ENCODE assay signal across 10 cellular contexts in the genomic region with DNA sequence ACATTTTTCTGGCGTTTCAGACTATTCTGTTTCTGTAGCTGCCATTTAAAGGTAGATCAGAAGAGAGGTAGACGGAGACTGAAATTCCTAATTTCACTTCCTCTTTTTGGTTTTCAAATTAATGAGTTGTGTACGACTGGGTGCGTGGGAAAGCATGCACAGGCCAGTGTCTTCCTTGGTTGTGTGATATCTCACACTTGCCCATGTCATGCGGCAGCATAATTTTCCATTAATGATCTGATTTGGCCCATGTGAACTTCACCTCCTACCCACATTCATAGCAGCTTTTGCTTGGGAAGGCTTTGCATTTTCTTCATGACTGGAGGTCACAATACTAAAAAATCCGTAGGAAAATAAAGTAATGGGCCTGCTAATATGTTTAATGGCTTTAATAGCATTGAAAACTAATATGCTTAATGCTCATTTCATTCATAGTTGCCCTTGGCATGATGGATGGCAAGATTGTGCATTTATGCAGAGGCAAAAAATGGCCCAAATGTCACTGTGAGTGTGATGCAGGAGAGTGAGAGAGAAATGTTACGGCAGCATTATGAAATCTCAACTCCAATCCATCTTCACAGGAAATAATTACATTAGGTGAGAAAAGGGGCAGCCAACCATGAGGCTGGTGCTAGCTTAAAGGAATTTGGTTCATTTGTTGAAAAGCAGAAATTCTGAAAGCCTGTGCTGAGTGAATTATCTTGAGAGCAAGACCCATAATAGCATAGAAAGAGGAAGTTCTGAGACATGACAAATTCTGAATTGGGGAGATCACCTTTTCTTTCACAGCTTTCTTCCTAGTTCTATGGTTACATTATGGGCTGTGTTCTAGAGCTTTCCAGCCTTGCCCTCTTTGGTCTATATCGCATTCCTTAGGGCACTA.
DNase-seq lines count a peak whose midpoint lies in the region; ATAC-seq and TF ChIP-seq lines count a peak whose summit lies in the region.
"Had no signal": no experiment of that assay in that cellular context is flagged by ENCODE, and none has a peak within 500 bp of the region (broad histone marks: within the 10 kb centered on the region; RNA-seq: fewer than 3 reads in every experiment).

No MANE protein-coding gene starts in this region.

- H3K4me3 Mint-ChIP-seq in T-helper 17 cell: no peak overlapping the region
- no peak overlapping the region for H3K4me3 Mint-ChIP-seq in activated T-helper 1 cell treated with anti-CD3 and anti-CD28 coated beads, Interleukin-12 subunit alpha, Interleukin-12 subunit beta, Interleukin-2, Interleukin-4 antibody, amounts not matched to agents 30 ng/mL and 10 ng/mL and 1 ng/mL, durations not matched to agents 14 hours and 24 hours and 36 hours

- no peak overlapping the region for H2AFZ ChIP-seq in PC-9

- H3K27me3 Mint-ChIP-seq in T-helper 17 cell: peaks cover 27% of the 10 kb centered on the region
- peaks cover 2% of the 10 kb centered on the region for H3K27me3 Mint-ChIP-seq in activated T-helper 1 cell treated with anti-CD3 and anti-CD28 coated beads, Interleukin-12 subunit alpha, Interleukin-12 subunit beta, Interleukin-2, Interleukin-4 antibody, amounts not matched to agents 30 ng/mL and 10 ng/mL and 1 ng/mL, durations not matched to agents 14 hours and 24 hours and 36 hours (ENCODE audit: insufficient read depth)

- BruUV-seq in PC-9 (replicated peaks; lab: Mats Ljungman, UMichigan): no TSS peak

- peaks cover 4 to 5% of the 10 kb centered on the region in 2 donors for H3K9me3 Mint-ChIP-seq in activated naive CD4-positive, alpha-beta T cell treated with anti-CD3 and anti-CD28 coated beads, Interleukin-2, amount 50 U/mL, for 72 hours
- H3K9me3 Mint-ChIP-seq in activated T-helper 1 cell treated with anti-CD3 and anti-CD28 coated beads, Interleukin-12 subunit alpha, Interleukin-12 subunit beta, Interleukin-2, Interleukin-4 antibody, amounts not matched to agents 30 ng/mL and 10 ng/mL and 1 ng/mL, durations not matched to agents 14 hours and 24 hours and 36 hours: peaks cover 12% of the 10 kb centered on the region

- H3K27me3 ChIP-seq in PC-9 (ENCODE audit: insufficient read depth, low read depth): no peaks in the 10 kb centered on the region

- H4K20me1 ChIP-seq in PC-9 (ENCODE audit: insufficient read depth): no peaks in the 10 kb centered on the region

- no peaks in the 10 kb centered on the region for H3K36me3 Mint-ChIP-seq in T-helper 17 cell (ENCODE audit: low read depth)
- H3K36me3 Mint-ChIP-seq in activated naive CD4-positive, alpha-beta T cell treated with anti-CD3 and anti-CD28 coated beads, Interleukin-2, amount 50 U/mL, for 72 hours: peaks cover under 1 to 5% of the 10 kb centered on the region in 2 donors
- no peaks in the 10 kb centered on the region for H3K36me3 Mint-ChIP-seq in activated T-helper 1 cell treated with anti-CD3 and anti-CD28 coated beads, Interleukin-12 subunit alpha, Interleukin-12 subunit beta, Interleukin-2, Interleukin-4 antibody, amounts not matched to agents 30 ng/mL and 10 ng/mL and 1 ng/mL, durations not matched to agents 14 hours and 24 hours and 36 hours (ENCODE audit: low read depth)

- H3K4me2 ChIP-seq in PC-9: no peak overlapping the region

- peak; percentile 82 for ATAC-seq in GM18505 (IDR thresholded peaks at IDR 0.05; ENCODE audit: unreplicated experiment)
- ATAC-seq in GM21526 (IDR thresholded peaks at IDR 0.05; ENCODE audit: low FRiP score, unreplicated experiment): peak; percentile 87
- ATAC-seq in HG03196 (IDR thresholded peaks at IDR 0.05; ENCODE audit: unreplicated experiment): peak; percentile 77
- peak; percentile 50 for ATAC-seq in T-helper 17 cell
- no peak for ATAC-seq in activated naive CD4-positive, alpha-beta T cell treated with anti-CD3 and anti-CD28 coated beads, Interleukin-2, amount 50 U/mL, for 72 hours

- H3F3A ChIP-seq in PC-9 (ENCODE audit: insufficient read depth, low read depth): no peaks in the 10 kb centered on the region

- no peak for DNase-seq in T-helper 17 cell
- DNase-seq in activated naive CD4-positive, alpha-beta T cell treated with anti-CD3 and anti-CD28 coated beads, Interleukin-2, amount 50 U/mL, for 72 hours (ENCODE audit: low spot score in 2 of 2): no peak
- no peak for DNase-seq in PC-9
- no peak for DNase-seq in GF-D8 (lab: John Stamatoyannopoulos, UW)
- DNase-seq in activated T-helper 1 cell treated with anti-CD3 and anti-CD28 coated beads, Interleukin-12 subunit alpha, Interleukin-12 subunit beta, Interleukin-2, Interleukin-4 antibody, amounts not matched to agents 30 ng/mL and 10 ng/mL and 1 ng/mL, durations not matched to agents 14 hours and 24 hours and 36 hours (ENCODE audit: low spot score): no peak
- DNase-seq: NCI-H774 had no signal

- H3K9me3 ChIP-seq in T-helper 17 cell (ENCODE audit: control insufficient read depth, low read length, poor library complexity, severe bottlenecking) (no peaks in the 10 kb centered on the region), PC-9 (ENCODE audit: insufficient read depth, low read depth) (no peaks in the 10 kb centered on the region; the same call in 1 of the 2 replicates)

- no peak overlapping the region for H3K27ac ChIP-seq in PC-9
- H3K27ac ChIP-seq: HL-60 had no signal

- H3K9me2 ChIP-seq in PC-9 (ENCODE audit: insufficient read depth): no peaks in the 10 kb centered on the region

- H3K27ac Mint-ChIP-seq in T-helper 17 cell: no peak overlapping the region
- H3K27ac Mint-ChIP-seq in activated naive CD4-positive, alpha-beta T cell treated with anti-CD3 and anti-CD28 coated beads, Interleukin-2, amount 50 U/mL, for 72 hours: no peak overlapping the region
- H3K27ac Mint-ChIP-seq in activated T-helper 1 cell treated with anti-CD3 and anti-CD28 coated beads, Interleukin-12 subunit alpha, Interleukin-12 subunit beta, Interleukin-2, Interleukin-4 antibody, amounts not matched to agents 30 ng/mL and 10 ng/mL and 1 ng/mL, durations not matched to agents 14 hours and 24 hours and 36 hours: no peak overlapping the region

- no peaks in the 10 kb centered on the region for H3K4me1 Mint-ChIP-seq in T-helper 17 cell
- no peaks in the 10 kb centered on the region for H3K4me1 Mint-ChIP-seq in activated T-helper 1 cell treated with anti-CD3 and anti-CD28 coated beads, Interleukin-12 subunit alpha, Interleukin-12 subunit beta, Interleukin-2, Interleukin-4 antibody, amounts not matched to agents 30 ng/mL and 10 ng/mL and 1 ng/mL, durations not matched to agents 14 hours and 24 hours and 36 hours (ENCODE audit: low read depth)

- TF ChIP-seq CTCF in PC-9 (conservative IDR thresholded peaks at IDR 0.05): no peak

- POLR2A ChIA-PET in PC-9 (lab: Charles Lee; ENCODE audit: unreplicated experiment): no interaction called here

- no peaks in the 10 kb centered on the region for H3K4me1 ChIP-seq in PC-9 (replicated peaks; ENCODE audit: insufficient read depth)

- TF ChIP-seq POLR2A in GM18505 (IDR thresholded peaks at IDR 0.05; ENCODE audit: borderline replicate concordance, extremely low read depth, insufficient read depth, insufficient read length): no peak

- intact Hi-C loops in PC-9 (cut with micrococcal nuclease; ENCODE audit: unreplicated experiment): no loop called here
- intact Hi-C loops in activated T-helper 1 cell treated with anti-CD3 and anti-CD28 coated beads, Interleukin-12 subunit alpha, Interleukin-12 subunit beta, Interleukin-2, Interleukin-4 antibody, amounts not matched to agents 30 ng/mL and 10 ng/mL and 1 ng/mL, durations not matched to agents 14 hours and 24 hours and 36 hours (cut with micrococcal nuclease): no loop called here

- no peak overlapping the region for H3K4me3 ChIP-seq in PC-9

- CTCF ChIA-PET in PC-9 (lab: Charles Lee): no interaction called here

- H3K79me2 ChIP-seq in PC-9 (ENCODE audit: low read depth): no peaks in the 10 kb centered on the region

- H3K36me3 ChIP-seq in PC-9 (ENCODE audit: low read depth): no peaks in the 10 kb centered on the region

Comparison
In these comparisons a context has a peak if more than half of its experiments do, and no peak if none do; other contexts are left out.
1. ATAC-seq: peak in GM18505 (single experiment), GM21526 (single experiment), HG03196 (single experiment) and T-helper 17 cell (single experiment); none in activated naive CD4-positive, alpha-beta T cell treated with anti-CD3 and anti-CD28 coated beads, Interleukin-2, amount 50 U/mL, for 72 hours (0 of 2).